Comparison of ENCODE assay signal across 15 cellular contexts in genomic region chr16:81029930-81030604, GRCh38.
"Had no signal": no experiment of that assay in that cellular context is flagged by ENCODE, and none has a peak within 500 bp of the region (broad histone marks: within the 10 kb centered on the region; RNA-seq: fewer than 3 reads in every experiment).

No MANE protein-coding gene starts in this region.

- H3K4me1 Mint-ChIP-seq: nephron progenitor cell, T-helper 17 cell had no signal

- ATAC-seq: left ventricle myocardium superior, T-helper 17 cell had no signal

- DNase-seq: activated CD8-positive, alpha-beta memory T cell treated with anti-CD3 and anti-CD28 coated beads for 24 hours; activated CD8-positive, alpha-beta memory T cell treated with anti-CD3 and anti-CD28 coated beads, Interleukin-2, amount 50 U/mL, for 48 hours; activated effector memory CD4-positive, alpha-beta T cell treated with Interleukin-2 at 50 U/mL for 16 hours; amygdala; dorsolateral prefrontal cortex; foreskin fibroblast; left ventricle myocardium superior; nephron progenitor cell; occipital lobe; posterior cingulate gyrus; sigmoid colon; T-helper 17 cell; upper lobe of left lung; WERI-Rb-1 had no signal

- H3K27me3 Mint-ChIP-seq: activated naive CD8-positive, alpha-beta T cell; T-helper 17 cell had no signal

- H3K4me3 Mint-ChIP-seq: activated naive CD8-positive, alpha-beta T cell; nephron progenitor cell; T-helper 17 cell had no signal

- H3K27ac Mint-ChIP-seq: activated naive CD8-positive, alpha-beta T cell; nephron progenitor cell; T-helper 17 cell had no signal
